ENCODE assay signal across 9 cellular contexts in genomic region chr2:207328944-207329386, GRCh38.
DNase-seq lines count a peak whose midpoint lies in the region; ATAC-seq lines count a peak whose summit lies in the region.
"Had no signal": no experiment of that assay in that cellular context is flagged by ENCODE, and none has a peak within 500 bp of the region (broad histone marks: within the 10 kb centered on the region; RNA-seq: fewer than 3 reads in every experiment).

No MANE protein-coding gene starts in this region.

- in situ Hi-C loops in G401 (cut with HindIII; ENCODE audit: low sequenced_read_pairs) = no loop called here

- no peaks in the 10 kb centered on the region for H3K27me3 Mint-ChIP-seq in T-helper 1 cell treated with Interleukin-12 subunit alpha and Interleukin-12 subunit beta and Interleukin-4 antibody, amounts not matched to agents 30 μg/mL and 1 μg/mL, for 36 hours (ENCODE audit: low read depth)

- no peaks in the 10 kb centered on the region for H3K9me3 Mint-ChIP-seq in T-helper 1 cell treated with Interleukin-12 subunit alpha and Interleukin-12 subunit beta and Interleukin-4 antibody, amounts not matched to agents 30 μg/mL and 1 μg/mL, for 36 hours

- peak overlapping the region; percentile 79 for H3K27ac Mint-ChIP-seq in T-helper 1 cell treated with Interleukin-12 subunit alpha and Interleukin-12 subunit beta and Interleukin-4 antibody, amounts not matched to agents 30 μg/mL and 1 μg/mL, for 36 hours

- peaks cover 5% of the 10 kb centered on the region for H3K36me3 Mint-ChIP-seq in T-helper 1 cell treated with Interleukin-12 subunit alpha and Interleukin-12 subunit beta and Interleukin-4 antibody, amounts not matched to agents 30 μg/mL and 1 μg/mL, for 36 hours (ENCODE audit: low read depth)

- DNase-seq in T-helper 1 cell (no peak), iris pigment epithelial cell (ENCODE audit: low read depth) (peak; percentile 8), G401 (ENCODE audit: low spot score) (no peak)
- DNase-seq in stimulated activated naive CD4-positive, alpha-beta T cell (lab: John Stamatoyannopoulos, UW) = no peak
- DNase-seq: left lung had no signal

- H3K4me3 Mint-ChIP-seq in T-helper 1 cell treated with Interleukin-12 subunit alpha and Interleukin-12 subunit beta and Interleukin-4 antibody, amounts not matched to agents 30 μg/mL and 1 μg/mL, for 36 hours = peak overlapping the region; percentile 50

- peak; percentile 48 for ATAC-seq in GM21529 (IDR thresholded peaks at IDR 0.05; ENCODE audit: unreplicated experiment)
- peak; percentile 35 for ATAC-seq in HG03439 (IDR thresholded peaks at IDR 0.05; ENCODE audit: unreplicated experiment)
- no peak for ATAC-seq in GM19324 (IDR thresholded peaks at IDR 0.05; ENCODE audit: low FRiP score, unreplicated experiment)
- ATAC-seq: left lung had no signal

- H3K4me1 Mint-ChIP-seq in T-helper 1 cell treated with Interleukin-12 subunit alpha and Interleukin-12 subunit beta and Interleukin-4 antibody, amounts not matched to agents 30 μg/mL and 1 μg/mL, for 36 hours (ENCODE audit: low read depth) = peaks cover 52% of the 10 kb centered on the region
